Comparison of ENCODE assay signal across 8 cellular contexts in genomic region chr15:72783563-72784232, GRCh38. TPM values are rescaled to one million over a fixed set of nuclear protein-coding genes. Genes with fewer than 3 reads are reported as not detected.
DNase-seq lines count a peak whose midpoint lies in the region; ATAC-seq and TF ChIP-seq lines count a peak whose summit lies in the region.

TSS of gene ADPGK (minus strand) at chr15:72783758. CDS start at chr15:72783691, 67 bp downstream.

- TF ChIP-seq CTCF in AG09319 (IDR thresholded peaks at IDR 0.05; ENCODE audit: low read depth, low read length), result no peak
- TF ChIP-seq CTCF in spleen (IDR thresholded peaks at IDR 0.05 in 8 of 11, conservative IDR thresholded peaks at IDR 0.05 in 3 of 11), result peak in 1 of 11 experiments; percentile 38

- intact Hi-C loops in spleen (cut with DNase I; ENCODE audit: low total_unique reads), result no loop called here

- no peaks in the 10 kb centered on the region for H3K27me3 ChIP-seq in spleen (replicated peaks in 1 of 7)

- ATAC-seq in GM19025 (IDR thresholded peaks at IDR 0.05; ENCODE audit: low read depth, unreplicated experiment) (peak; percentile 80), HG03280 (IDR thresholded peaks at IDR 0.05; ENCODE audit: unreplicated experiment) (peak; percentile 79)

- H3K9me3 ChIP-seq in spleen, result no peaks in the 10 kb centered on the region

- H3K4me1 ChIP-seq in spleen, result peaks cover 7 to 72% (median 44%) of the 10 kb centered on the region in 6 donors

- H3K36me3 ChIP-seq in spleen, result peaks cover 0 to 35% (median 16%) of the 10 kb centered on the region in 6 donors

- peak; percentile 74 to 98 (median 86) for TF ChIP-seq POLR2A in spleen (IDR thresholded peaks at IDR 0.05)

- peak within 1 kb of the TSS; percentile 72 to 100 (median 96) for H3K4me3 ChIP-seq in spleen

- H3K27ac ChIP-seq in caudate nucleus (ENCODE audit: low read depth, low read length), result peak within 1 kb of the TSS; percentile 98
- H3K27ac ChIP-seq in spleen, result peak within 1 kb of the TSS; percentile 89 to 100 (median 96)

- DNase-seq in AG09319 (ENCODE audit: extremely low read depth, low read depth) (peak; percentile 86), NCI-H345 treated with DMSO at 0.1 percent for 48 hours (lab: John Stamatoyannopoulos, UW; ENCODE audit: unreplicated experiment) (peak; percentile 34), caudate nucleus (lab: John Stamatoyannopoulos, UW) (peak; percentile 31 to 96 (median 87)), inferior parietal cortex (ENCODE audit: extremely low spot score) (peak; percentile 94), spleen (peak; percentile 97)
- DNase-seq in activated CD4-positive, CD25-positive, alpha-beta regulatory T cell (lab: John Stamatoyannopoulos, UW), result peak; percentile 83 to 91 (median 85)

- 0 to 1% (median 1%) methylated on average over 48 to 64 of the region's 64 CpGs for WGBS in spleen, 5 donors

RNA-seq across cellular contexts. Expression of gene ADPGK, which starts in this region (rescaled TPM):
- total RNA-seq in spleen, result 100 to 1,000 TPM in 4 of 7 donors, 10 to 100 TPM in 3; 89.0 to 119 (median 103) TPM
- polyA plus RNA-seq in spleen, result 100 to 1,000 TPM in 1 of 3 donors, 10 to 100 TPM in 2; 65.4 to 103 (median 68.0) TPM

Comparison
In these comparisons a context has a peak if more than half of its experiments do, and no peak if none do; other contexts are left out.
1. Peak in every context shown above with its lines: DNase-seq, ATAC-seq, H3K4me3 ChIP-seq and H3K27ac ChIP-seq.
2. DNase-seq: peak in every context shown above with its lines; median percentile 97 in spleen; 94 in inferior parietal cortex; 87 in caudate nucleus; 86 in AG09319; 85 in activated CD4-positive, CD25-positive, alpha-beta regulatory T cell; 34 in NCI-H345 treated with DMSO at 0.1 percent for 48 hours.